Comparison of ENCODE assay signal across 1 cellular context in genomic region chr19:48486706-48487105, GRCh38. TPM values are rescaled to one million over a fixed set of nuclear protein-coding genes. Genes with fewer than 3 reads are reported as not detected.
"Had no signal": no experiment of that assay in that cellular context is flagged by ENCODE, and none has a peak within 500 bp of the region (broad histone marks: within the 10 kb centered on the region; RNA-seq: fewer than 3 reads in every experiment).

No MANE protein-coding gene starts in this region.

RNA-seq across cellular contexts. Expression of gene LMTK3, which starts 24.9 kb away (rescaled TPM):
- total RNA-seq: SJCRH30 had no signal
